ENCODE assay signal across 8 cellular contexts in genomic region chr4:25376754-25377571, GRCh38. TPM values are rescaled to one million over a fixed set of nuclear protein-coding genes. Genes with fewer than 3 reads are reported as not detected.
DNase-seq lines count a peak whose midpoint lies in the region; ATAC-seq and TF ChIP-seq lines count a peak whose summit lies in the region.

ANAPC4 (plus strand) TSS chr4:25377263; CDS start chr4:25377428, 165 bp downstream.

- H3K4me1 ChIP-seq in BLaER1 treated with 17β-estradiol and CSF1 and Interleukin-3, amounts not matched to agents 10 nM and 100 nM: peaks cover 13 to 25% (median 20%) of the 10 kb centered on the region in 10 experiments
- peaks cover 0 to 23% of the 10 kb centered on the region in 2 donors for H3K4me1 ChIP-seq in left lung

- H3K27ac Mint-ChIP-seq in dendritic cell treated with granulocyte-macrophage colony-stimulating factor and Interleukin-4, amounts not matched to agents 40 ng/mL and 50 ng/mL, for 4 days: peak within 1 kb of the TSS; percentile 85

- H3K36me3 ChIP-seq in BLaER1 treated with 17β-estradiol and CSF1 and Interleukin-3, amounts not matched to agents 10 nM and 100 nM: peaks cover 15 to 30% (median 25%) of the 10 kb centered on the region in 11 experiments
- H3K36me3 ChIP-seq in left lung: peaks cover 0 to 22% of the 10 kb centered on the region in 2 donors

- no peaks in the 10 kb centered on the region for H3K27me3 ChIP-seq in BLaER1 treated with 17β-estradiol and CSF1 and Interleukin-3, amounts not matched to agents 10 nM and 100 nM
- H3K27me3 ChIP-seq in left lung: no peaks in the 10 kb centered on the region

- peak within 1 kb of the TSS; percentile 80 to 94 (median 88) for H3K9ac ChIP-seq in BLaER1 treated with 17β-estradiol and CSF1 and Interleukin-3, amounts not matched to agents 10 nM and 100 nM

- peaks cover 20% of the 10 kb centered on the region for H3K36me3 Mint-ChIP-seq in dendritic cell treated with granulocyte-macrophage colony-stimulating factor and Interleukin-4, amounts not matched to agents 40 ng/mL and 50 ng/mL, for 4 days (ENCODE audit: low read depth)

- H3K4me1 Mint-ChIP-seq in dendritic cell treated with granulocyte-macrophage colony-stimulating factor and Interleukin-4, amounts not matched to agents 40 ng/mL and 50 ng/mL, for 4 days (ENCODE audit: low read depth): no peaks in the 10 kb centered on the region

- H3K27ac ChIP-seq in BLaER1 treated with 17β-estradiol and CSF1 and Interleukin-3, amounts not matched to agents 10 nM and 100 nM: peak within 1 kb of the TSS; percentile 71 to 86 (median 77)
- peak within 1 kb of the TSS; percentile 54 to 73 for H3K27ac ChIP-seq in left lung

- peak within 1 kb of the TSS; percentile 91 for H3K4me3 Mint-ChIP-seq in dendritic cell treated with granulocyte-macrophage colony-stimulating factor and Interleukin-4, amounts not matched to agents 40 ng/mL and 50 ng/mL, for 4 days

- H3K9me3 ChIP-seq in BLaER1 treated with 17β-estradiol and CSF1 and Interleukin-3, amounts not matched to agents 10 nM and 100 nM (replicated peaks in 1 of 11): no peaks in the 10 kb centered on the region
- H3K9me3 ChIP-seq in left lung: no peaks in the 10 kb centered on the region

- intact Hi-C loops in dendritic cell treated with granulocyte-macrophage colony-stimulating factor and Interleukin-4, amounts not matched to agents 40 ng/mL and 50 ng/mL, for 4 days (cut with micrococcal nuclease): loop anchor here (1.0 to 5.0 kb wide), 4 partner anchors 65 to 795 kb away; partner anchors contain the start of genes DHX15, PI4K2B, SEPSECS and ZCCHC4
- intact Hi-C loops in left lung (cut with DNase I): no loop called here

- H3K4me2 ChIP-seq in BLaER1 treated with 17β-estradiol and CSF1 and Interleukin-3, amounts not matched to agents 10 nM and 100 nM: peak within 1 kb of the TSS; percentile 77 to 95 (median 85)

- DNase-seq in NCI-H748 (lab: John Stamatoyannopoulos, UW; ENCODE audit: unreplicated experiment) (peak; percentile 91), left lung (peak; percentile 98 to 100)
- peak; percentile 99 for DNase-seq in activated CD4-positive, alpha-beta T cell treated with anti-CD3 and anti-CD28 coated beads, Interleukin-2, amount 50 U/mL, for 1 hour
- peak; percentile 99 for DNase-seq in stimulated activated CD4-positive, alpha-beta T cell treated with anti-CD3 and anti-CD28 coated beads, Interleukin-2, amount 100 ng/mL, for 4 hours (ENCODE audit: low read depth)

- peaks cover 3% of the 10 kb centered on the region for H3K27me3 Mint-ChIP-seq in dendritic cell treated with granulocyte-macrophage colony-stimulating factor and Interleukin-4, amounts not matched to agents 40 ng/mL and 50 ng/mL, for 4 days

- H3K9me3 Mint-ChIP-seq in dendritic cell treated with granulocyte-macrophage colony-stimulating factor and Interleukin-4, amounts not matched to agents 40 ng/mL and 50 ng/mL, for 4 days: no peaks in the 10 kb centered on the region

- peak; percentile 94 for ATAC-seq in GM19351 (IDR thresholded peaks at IDR 0.05; ENCODE audit: unreplicated experiment)
- ATAC-seq in HG03520 (IDR thresholded peaks at IDR 0.05; ENCODE audit: unreplicated experiment): peak; percentile 97
- ATAC-seq in left lung: peak; percentile 97

- peak within 1 kb of the TSS; percentile 79 to 99 (median 94) for H3K4me3 ChIP-seq in BLaER1 treated with 17β-estradiol and CSF1 and Interleukin-3, amounts not matched to agents 10 nM and 100 nM
- peak within 1 kb of the TSS; percentile 70 to 96 for H3K4me3 ChIP-seq in left lung

- peaks cover 0 to 6% (median 0%) of the 10 kb centered on the region in 11 experiments; a peak in 2 of 22 replicates for H4K20me1 ChIP-seq in BLaER1 treated with 17β-estradiol and CSF1 and Interleukin-3, amounts not matched to agents 10 nM and 100 nM

- TF ChIP-seq CTCF in left lung (IDR thresholded peaks at IDR 0.05): no peak

RNA-seq across cellular contexts. Expression of gene ANAPC4, which starts in this region (rescaled TPM):
- total RNA-seq in left lung: 10 to 100 TPM; 23.6 to 32.7 TPM

Comparison
In these comparisons a context has a peak if more than half of its experiments do, and no peak if none do; other contexts are left out.
1. Peak in every context shown above with its lines: DNase-seq, ATAC-seq, H3K4me3 ChIP-seq and H3K27ac ChIP-seq.